ENCODE assay signal across 1 cellular context in genomic region chr4:148542922-148543623, GRCh38.
TF ChIP-seq lines count a peak whose summit lies in the region.

No MANE protein-coding gene starts in this region.

TF ChIP-seq in IMR-90, 13 proteins besides CTCF, POLR2A, EP300 and RAD21:
- TF ChIP-seq MXI1 (IDR thresholded peaks at IDR 0.05; ENCODE audit: borderline replicate concordance, low read depth, low read length) (no peak), SMC3 (IDR thresholded peaks at IDR 0.05; ENCODE audit: low read depth, low read length) (no peak), MAZ (IDR thresholded peaks at IDR 0.05; ENCODE audit: borderline replicate concordance, low read depth, low read length) (no peak), RFX5 (IDR thresholded peaks at IDR 0.05; ENCODE audit: low read depth, low read length) (no peak), ELK1 (IDR thresholded peaks at IDR 0.05; ENCODE audit: borderline replicate concordance, low read depth, low read length) (no peak), CHD1 (IDR thresholded peaks at IDR 0.05; ENCODE audit: low read depth, low read length) (no peak), CEBPB (IDR thresholded peaks at IDR 0.05; ENCODE audit: low read depth, low read length) (no peak), RCOR1 (IDR thresholded peaks at IDR 0.05; ENCODE audit: insufficient replicate concordance, low read length) (no peak), FOS (IDR thresholded peaks at IDR 0.05; ENCODE audit: low read depth, low read length) (no peak), MAFK (IDR thresholded peaks at IDR 0.05; ENCODE audit: low read depth, low read length) (no peak), BHLHE40 (IDR thresholded peaks at IDR 0.05; ENCODE audit: low read depth, low read length) (no peak), USF2 (IDR thresholded peaks at IDR 0.05; ENCODE audit: low read depth, low read length) (no peak)
